Comparison of ENCODE assay signal across 11 cellular contexts in genomic region chr6:118354641-118355040, GRCh38.
DNase-seq lines count a peak whose midpoint lies in the region; ATAC-seq lines count a peak whose summit lies in the region.
"Had no signal": no experiment of that assay in that cellular context is flagged by ENCODE, and none has a peak within 500 bp of the region (broad histone marks: within the 10 kb centered on the region; RNA-seq: fewer than 3 reads in every experiment).

No MANE protein-coding gene starts in this region.

- ATAC-seq in GM19035 (IDR thresholded peaks at IDR 0.05; ENCODE audit: unreplicated experiment) = peak; percentile 99
- peak; percentile 97 for ATAC-seq in GM21737 (IDR thresholded peaks at IDR 0.05; ENCODE audit: unreplicated experiment)
- ATAC-seq in HG03108 (IDR thresholded peaks at IDR 0.05; ENCODE audit: unreplicated experiment) = peak; percentile 99
- peak; percentile 92 to 96 for ATAC-seq in stimulated activated naive B cell treated with anti-CD40 and anti-IgM and Interleukin-4, amounts not matched to agents 10 μg/mL and 1 μg/mL and 100 μg/mL, for 72 hours (replicated peaks)
- no peak for ATAC-seq in T-cell (replicated peaks in 1 of 4)

- H3K9me3 Mint-ChIP-seq in stimulated activated naive B cell treated with anti-CD40 and anti-IgM and Interleukin-4, amounts not matched to agents 10 μg/mL and 1 μg/mL and 100 μg/mL, for 72 hours = no peaks in the 10 kb centered on the region
- no peaks in the 10 kb centered on the region for H3K9me3 Mint-ChIP-seq in T-cell

- POLR2A ChIA-PET in T-cell (lab: Charles Lee) = no interaction called here

- CTCF ChIA-PET in T-cell (lab: Charles Lee) = no interaction called here

- H3K36me3 Mint-ChIP-seq in stimulated activated naive B cell treated with anti-CD40 and anti-IgM and Interleukin-4, amounts not matched to agents 10 μg/mL and 1 μg/mL and 100 μg/mL, for 72 hours = no peaks in the 10 kb centered on the region
- H3K36me3 Mint-ChIP-seq in T-cell = peaks cover 21% of the 10 kb centered on the region
- H3K36me3 Mint-ChIP-seq: brain had no signal

- no peak for DNase-seq in stimulated activated naive B cell treated with anti-CD40 and anti-IgM and Interleukin-4, amounts not matched to agents 10 μg/mL and 1 μg/mL and 100 μg/mL, for 72 hours
- DNase-seq in T-cell = no peak
- DNase-seq in NAMALWA (ENCODE audit: low spot score) = no peak
- DNase-seq in GM03348 (ENCODE audit: low spot score) = no peak
- DNase-seq: activated T-cell treated with anti-CD3 and anti-CD28 coated beads, Interleukin-2, amount 50 U/mL, for 1 hour; midbrain; transverse colon had no signal

- H3K27ac Mint-ChIP-seq in stimulated activated naive B cell treated with anti-CD40 and anti-IgM and Interleukin-4, amounts not matched to agents 10 μg/mL and 1 μg/mL and 100 μg/mL, for 72 hours = no peak overlapping the region
- H3K27ac Mint-ChIP-seq in T-cell = no peak overlapping the region
- H3K27ac Mint-ChIP-seq: brain had no signal

- no peak overlapping the region for H3K4me3 Mint-ChIP-seq in stimulated activated naive B cell treated with anti-CD40 and anti-IgM and Interleukin-4, amounts not matched to agents 10 μg/mL and 1 μg/mL and 100 μg/mL, for 72 hours
- H3K4me3 Mint-ChIP-seq in T-cell = no peak overlapping the region
- H3K4me3 Mint-ChIP-seq: brain had no signal

- H3K4me1 Mint-ChIP-seq in stimulated activated naive B cell treated with anti-CD40 and anti-IgM and Interleukin-4, amounts not matched to agents 10 μg/mL and 1 μg/mL and 100 μg/mL, for 72 hours = peaks cover 5 to 13% of the 10 kb centered on the region in 2 donors
- H3K4me1 Mint-ChIP-seq in T-cell = no peaks in the 10 kb centered on the region
- H3K4me1 Mint-ChIP-seq: brain had no signal

- H3K27me3 Mint-ChIP-seq in stimulated activated naive B cell treated with anti-CD40 and anti-IgM and Interleukin-4, amounts not matched to agents 10 μg/mL and 1 μg/mL and 100 μg/mL, for 72 hours = peaks cover 4 to 12% of the 10 kb centered on the region in 2 donors
- no peaks in the 10 kb centered on the region for H3K27me3 Mint-ChIP-seq in T-cell

Comparison
In these comparisons a context has a peak if more than half of its experiments do, and no peak if none do; other contexts are left out.
1. ATAC-seq: peak in GM19035 (single experiment), GM21737 (single experiment), HG03108 (single experiment) and stimulated activated naive B cell treated with anti-CD40 and anti-IgM and Interleukin-4, amounts not matched to agents 10 μg/mL and 1 μg/mL and 100 μg/mL, for 72 hours (2 of 2); none in T-cell (0 of 4).